Comparison of ENCODE assay signal across 9 cellular contexts in genomic region chr12:27305673-27306504, GRCh38. TPM values are rescaled to one million over a fixed set of nuclear protein-coding genes. Genes with fewer than 3 reads are reported as not detected.
DNase-seq lines count a peak whose midpoint lies in the region; ATAC-seq, FAIRE-seq and TF ChIP-seq lines count a peak whose summit lies in the region.
"Had no signal": no experiment of that assay in that cellular context is flagged by ENCODE, and none has a peak within 500 bp of the region (broad histone marks: within the 10 kb centered on the region; RNA-seq: fewer than 3 reads in every experiment).

No MANE protein-coding gene starts in this region.

- H3K4me2 ChIP-seq in GM12878 (ENCODE audit: control insufficient read depth, insufficient read depth) = no peak overlapping the region
- H3K4me2 ChIP-seq: BLaER1 had no signal

- no peak overlapping the region for H3K27ac ChIP-seq in GM12878 (ENCODE audit: control insufficient read depth, insufficient read depth)
- no peak overlapping the region for H3K27ac ChIP-seq in liver (ENCODE audit: low read depth in 1 of 2, low read length in 2 of 2)
- H3K27ac ChIP-seq: BLaER1 had no signal

- ATAC-seq in GM12878 = peak; percentile 26; the same call in 2 of the 3 replicates
- no peak for ATAC-seq in GM21619 (IDR thresholded peaks at IDR 0.05; ENCODE audit: unreplicated experiment)
- ATAC-seq in HG03097 (IDR thresholded peaks at IDR 0.05; ENCODE audit: low FRiP score, unreplicated experiment) = no peak

- H3K9ac ChIP-seq in GM12878 (ENCODE audit: control insufficient read depth, insufficient read depth, low read length) (no peak overlapping the region), liver (ENCODE audit: low read depth in 1 of 2, low read length in 2 of 2) (no peak overlapping the region)
- H3K9ac ChIP-seq: BLaER1 had no signal

- peaks cover 35% of the 10 kb centered on the region for H3K4me1 ChIP-seq in GM12878 (ENCODE audit: control insufficient read depth, insufficient read depth, low read length)
- peaks cover 0 to 15% (median 9%) of the 10 kb centered on the region in 4 donors for H3K4me1 ChIP-seq in liver (ENCODE audit: control insufficient read depth in 4 of 4, insufficient read depth in 4 of 4, low read length in 3 of 4)
- H3K4me1 ChIP-seq: BLaER1 had no signal

- intact Hi-C loops in GM12878 (cut with micrococcal nuclease; ENCODE audit: unreplicated experiment) = loop anchor here (1.0 to 5.0 kb wide), 6 partner anchors 61 to 291 kb away; partner anchors contain the start of genes STK38L and TM7SF3

- H4K20me1 ChIP-seq in GM12878 (ENCODE audit: control insufficient read depth, insufficient read depth) = no peaks in the 10 kb centered on the region
- H4K20me1 ChIP-seq: BLaER1 had no signal

- H3K27me3 ChIP-seq in GM12878 (replicated peaks in 1 of 2; ENCODE audit: control insufficient read depth in 2 of 2, insufficient read depth in 2 of 2, low read length in 1 of 2) (no peaks in the 10 kb centered on the region), liver (ENCODE audit: control insufficient read depth in 4 of 4, insufficient read depth in 4 of 4, low read length in 3 of 4) (no peaks in the 10 kb centered on the region)
- H3K27me3 ChIP-seq: BLaER1 had no signal

- TF ChIP-seq CTCF in GM12878 (IDR thresholded peaks at IDR 0.05 in 2 of 3, conservative IDR thresholded peaks at IDR 0.05 in 1 of 3; ENCODE audit: control insufficient read depth in 2 of 3, extremely low read depth in 1 of 3, insufficient read depth in 1 of 3, low read depth in 3 of 3, low read length in 3 of 3) = peak in 1 of 3 experiments; percentile 15; a peak in 1 of 6 replicates
- peak; percentile 30 for TF ChIP-seq CTCF in liver (IDR thresholded peaks at IDR 0.05; ENCODE audit: low read depth, low read length, missing input control)

- TF ChIP-seq RAD21 in GM12878 (IDR thresholded peaks at IDR 0.05; ENCODE audit: insufficient read depth, low read depth, low read length) (peak; percentile 54; the same call in 1 of the 2 replicates), liver (IDR thresholded peaks at IDR 0.05) (peak; percentile 82 to 86)

- BruUV-seq in GM12878 (replicated peaks; lab: Mats Ljungman, UMichigan) = TSS peak; percentile 3

- no peak for TF ChIP-seq POLR2A in GM12878 (IDR thresholded peaks at IDR 0.05; ENCODE audit: low read depth, low read length)

- DNase-seq in NCI-H2081 (lab: John Stamatoyannopoulos, UW) (peak; percentile 6 to 7), NCI-H2081 treated with DMSO at 0.1 percent for 48 hours (lab: John Stamatoyannopoulos, UW) (no peak), NCI-H345 (lab: John Stamatoyannopoulos, UW) (peak; percentile 13), GM12878 (ENCODE audit: low read depth, low spot score) (no peak), GM19238 (ENCODE audit: insufficient read length, low spot score) (no peak)

- CTCF ChIA-PET in GM12878 (lab: Yijun Ruan, JAX) = interaction anchor here (0.6 to 8.6 kb wide), 67 partner anchors 10 to 508 kb away, joined by 3 to 294 read pairs (median 5); partner anchors contain the start of genes MED21, STK38L and TM7SF3

- no peaks in the 10 kb centered on the region; the same call in none of the 2 replicates for H3K79me2 ChIP-seq in GM12878 (ENCODE audit: control insufficient read depth, insufficient read depth, low read length)

- TF ChIP-seq EP300 in GM12878 (IDR thresholded peaks at IDR 0.05; ENCODE audit: borderline replicate concordance in 1 of 2, control insufficient read depth in 1 of 2, low read depth in 2 of 2, low read length in 2 of 2) = no peak

- peaks cover 4 to 18% of the 10 kb centered on the region in 2 experiments for H3K36me3 ChIP-seq in GM12878 (ENCODE audit: control insufficient read depth in 2 of 2, insufficient read depth in 2 of 2, low read length in 1 of 2)
- H3K36me3 ChIP-seq in liver (ENCODE audit: control insufficient read depth in 4 of 4, insufficient read depth in 3 of 4, low read depth in 1 of 4, low read length in 3 of 4) = peaks cover 0 to 12% (median 7%) of the 10 kb centered on the region in 4 donors

- POLR2A ChIA-PET in GM12878 (lab: Charles Lee) = interaction anchor here (1.0 to 2.9 kb wide), 20 partner anchors 8 to 292 kb away, joined by 3 to 11 read pairs (median 4); partner anchors contain the start of genes BMAL2, STK38L and TM7SF3

- no peak overlapping the region for H2AFZ ChIP-seq in GM12878 (ENCODE audit: control insufficient read depth, low read depth, low read length)

- SMC1A ChIA-PET in GM12878 (lab: Charles Lee; ENCODE audit: uncharacterized antibody, unreplicated experiment) = interaction anchor here (0.6 to 12.2 kb wide), 70 partner anchors 9 to 420 kb away, joined by 3 to 269 read pairs (median 6); partner anchors contain the start of genes BMAL2, MED21 and STK38L

- FAIRE-seq in GM12878 (lab: Jason Lieb, UNC) = no peak

- WGBS in GM12878 (ENCODE audit: insufficient coverage, insufficient replicate concordance, low lambda C conversion rate, missing lambda C conversion rate) = 100% methylated on average over 1 of the region's 1 CpG
- 95% methylated on average over 1 of the region's 1 CpG for WGBS in liver

- RAD21 ChIA-PET in GM12878 (lab: Charles Lee; ENCODE audit: unreplicated experiment) = interaction anchor here (0.6 to 11.3 kb wide), 66 partner anchors 8 to 490 kb away, joined by 3 to 282 read pairs (median 5); partner anchors contain the start of genes BMAL2, ITPR2, MED21 and STK38L

- H3K9me3 ChIP-seq in GM12878 (replicated peaks; ENCODE audit: control insufficient read depth, insufficient read depth, low read length) (no peaks in the 10 kb centered on the region), liver (ENCODE audit: control insufficient read depth in 4 of 4, low read length in 3 of 4) (no peaks in the 10 kb centered on the region)
- H3K9me3 ChIP-seq: BLaER1 had no signal

- in situ Hi-C loops in GM12878 (cut with MboI) = no loop called here

- no peak overlapping the region for H3K4me3 ChIP-seq in GM12878
- H3K4me3 ChIP-seq in liver (ENCODE audit: low read depth in 1 of 3, low read length in 3 of 3) = no peak overlapping the region
- H3K4me3 ChIP-seq: BLaER1 had no signal

TF ChIP-seq in GM12878, 131 proteins besides CTCF, POLR2A, EP300 and RAD21 (continues in another document):
- TF ChIP-seq CHD4 (IDR thresholded peaks at IDR 0.05) (no peak), HDAC2 (IDR thresholded peaks at IDR 0.05) (no peak), ZNF207 (IDR thresholded peaks at IDR 0.05; ENCODE audit: borderline replicate concordance) (no peak), FOS (IDR thresholded peaks at IDR 0.05; ENCODE audit: borderline replicate concordance, extremely low read depth, insufficient read length) (no peak), STAT1 (conservative IDR thresholded peaks at IDR 0.05) (no peak)

TF ChIP-seq in liver, 16 proteins besides CTCF, POLR2A, EP300 and RAD21:
- TF ChIP-seq EGR1 (IDR thresholded peaks at IDR 0.05; ENCODE audit: low read depth in 2 of 2) (no peak), HNF4G (IDR thresholded peaks at IDR 0.05) (no peak), YY1 (IDR thresholded peaks at IDR 0.05) (no peak), FOXA2 (IDR thresholded peaks at IDR 0.05) (no peak)

RNA-seq across cellular contexts. Expression of gene BMAL2, which starts 26.7 kb away (rescaled TPM):
- 49.7 and 52.1 TPM in 2 replicates for total RNA-seq in GM12878 (2013; cell fraction: nucleolus; rRNA removed)
- total RNA-seq in GM12878 (2014; rRNA removed) (37.2 and 40.4 TPM in 2 replicates), GM12878 (2014; rRNA removed; fragmentation: Illumina TruSeq; extraction: Trizol) (53.6 TPM in 2 replicates), GM12878 (2021) (47.2 and 51.7 TPM in 2 replicates), liver (1 to 10 TPM; 1.7 to 4.4 TPM)
- polyA plus RNA-seq in GM12878 (2011; ENCODE audit: low read depth) = 13.3 TPM
- polyA plus RNA-seq in GM12878 (2011; rRNA removed) (48.0 and 80.9 TPM in 2 replicates), GM12878 (2014; fragmentation: Illumina TruSeq; extraction: Trizol) (33.9 and 41.1 TPM in 2 replicates), GM12878 (2014; fragmentation: Nextera tagmentation; extraction: Ambion mirVana) (10 to 100 TPM in 1 of 2 experiments, 1 to 10 TPM in 1; 7.9 to 13.1 TPM), GM12878 (2014; rRNA removed) (19.2 and 25.2 TPM in 2 replicates), GM12878 (2016; fragmentation: Nextera tagmentation; extraction: Ambion mirVana) (10 to 100 TPM; 17.6 to 38.1 TPM), liver (1 to 10 TPM; 1.4 to 1.8 TPM)
- polyA plus RNA-seq in GM12878 (2011; cell fraction: cytosol; rRNA removed) = 14.4 and 15.3 TPM in 2 replicates
- polyA plus RNA-seq in GM12878 (2011; cell fraction: nucleus; rRNA removed) = 14.0 and 16.0 TPM in 2 replicates
- 17.7 and 25.6 TPM in 2 replicates for polyA plus RNA-seq in GM12878 (2012)
- 32.5 and 45.8 TPM in 2 replicates for polyA minus RNA-seq in GM12878 (2011; rRNA and poly(A)+ RNA removed)
- 22.6 and 33.0 TPM in 2 replicates for polyA minus RNA-seq in GM12878 (2011; cell fraction: cytosol; rRNA and poly(A)+ RNA removed)
- 14.7 and 16.2 TPM in 2 replicates for polyA minus RNA-seq in GM12878 (2011; cell fraction: nucleus; rRNA and poly(A)+ RNA removed)

Comparison
In these comparisons a context has a peak if more than half of its experiments do, and no peak if none do; other contexts are left out.
1. DNase-seq: peak in NCI-H2081 (2 of 2) and NCI-H345 (single experiment); none in NCI-H2081 treated with DMSO at 0.1 percent for 48 hours (single experiment), GM12878 (single experiment) and GM19238 (single experiment).
2. RNA of gene BMAL2, which starts 26.7 kb away (total RNA-seq): 37.2 to 53.6 TPM in GM12878; 1.7 to 4.4 TPM in liver; every median in the first group is over 4 times any median in the second.